ENCODE assay signal across 8 cellular contexts in the genomic region with DNA sequence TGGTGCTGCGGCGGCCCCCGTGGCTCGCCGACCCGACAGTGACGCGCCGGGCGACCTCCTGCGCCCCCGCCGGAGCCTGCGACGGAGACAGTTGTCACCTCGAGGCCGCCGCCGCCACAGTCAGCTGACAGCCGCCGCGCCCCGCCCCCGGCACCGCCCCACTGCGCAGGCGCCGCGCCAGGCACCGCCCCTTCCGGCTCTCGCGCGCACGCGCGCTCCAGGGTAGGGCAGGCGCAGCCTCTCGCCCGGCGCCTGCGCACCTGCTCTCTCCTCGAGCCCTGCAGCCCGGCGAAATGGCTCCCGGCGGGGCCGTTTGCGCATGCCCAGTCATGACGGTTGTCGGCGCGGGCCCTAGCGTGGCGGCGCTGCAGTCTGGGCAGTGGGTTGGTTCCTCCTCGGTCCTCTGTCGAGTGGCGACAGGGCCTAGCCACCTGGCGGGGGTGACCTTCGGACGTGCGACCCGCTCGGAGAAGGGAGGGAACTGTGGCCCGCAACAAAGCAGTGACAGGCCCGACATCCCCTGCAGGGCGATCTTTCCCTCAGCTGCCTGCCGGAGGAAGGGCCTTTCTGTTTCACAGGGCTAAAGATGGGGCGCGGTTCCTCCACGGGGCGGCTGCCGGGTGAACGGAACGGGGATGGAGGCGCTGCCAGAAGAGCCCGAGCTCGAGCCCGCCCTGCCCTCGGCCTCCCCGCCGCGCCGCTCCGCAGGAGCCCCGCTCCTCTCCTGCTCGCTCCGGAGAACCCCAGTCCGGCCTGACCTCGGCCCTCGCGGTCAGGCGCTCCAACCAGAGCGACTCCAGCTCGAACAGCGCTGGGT. TPM values are rescaled to one million over a fixed set of nuclear protein-coding genes. Genes with fewer than 3 reads are reported as not detected.
DNase-seq lines count a peak whose midpoint lies in the region; ATAC-seq and TF ChIP-seq lines count a peak whose summit lies in the region.

Gene TOLLIP, minus strand, starts transcription at position 135 of the 817 bp plus-strand sequence. Its CDS starts 134 bp downstream, at position 1.

- peak within 1 kb of the TSS; percentile 42 for H3K4me2 ChIP-seq in mesendoderm (ENCODE audit: low read length)

- no peak within 1 kb of the TSS for H2AK5ac ChIP-seq in mesendoderm (ENCODE audit: low read length)

- peak in 1 of 2 experiments; percentile 15 for TF ChIP-seq CTCF in Caco-2 (IDR thresholded peaks at IDR 0.05; ENCODE audit: insufficient read depth in 1 of 2, low read depth in 1 of 2, low read length in 1 of 2, severe bottlenecking in 1 of 2, unreplicated experiment in 1 of 2)

- ATAC-seq in GM21360 (IDR thresholded peaks at IDR 0.05; ENCODE audit: unreplicated experiment) = peak; percentile 82

- intact Hi-C loops in Caco-2 (cut with micrococcal nuclease; ENCODE audit: unreplicated experiment) = loop anchor here (2.0 to 5.0 kb wide), 2 partner anchors 47 to 79 kb away; partner anchors contain the start of gene BRSK2

- H3K9me3 Mint-ChIP-seq in Caco-2 (ENCODE audit: unreplicated experiment) = no peaks in the 10 kb centered on the region

- peak within 1 kb of the TSS; percentile 69 for H3K27ac Mint-ChIP-seq in Caco-2 (ENCODE audit: unreplicated experiment)

- no peaks in the 10 kb centered on the region for H3K27me3 Mint-ChIP-seq in Caco-2 (ENCODE audit: insufficient read depth, unreplicated experiment)

- H3K36me3 ChIP-seq in Caco-2 (ENCODE audit: control insufficient read depth, insufficient read depth, low read length) (no peaks in the 10 kb centered on the region; the same call in 1 of the 2 replicates), endocrine pancreas (ENCODE audit: control insufficient read depth, insufficient read depth, low read length) (no peaks in the 10 kb centered on the region), mesendoderm (ENCODE audit: control insufficient read depth, insufficient read depth, low read length) (no peaks in the 10 kb centered on the region)

- peaks cover 19% of the 10 kb centered on the region for H3K79me2 ChIP-seq in mesendoderm (ENCODE audit: control insufficient read depth, insufficient read depth, low read length)

- H3K4me3 ChIP-seq in Caco-2 (ENCODE audit: low read depth, low read length) (peak within 1 kb of the TSS; percentile 83), endocrine pancreas (ENCODE audit: control insufficient read depth, insufficient read depth, low read length) (peak within 1 kb of the TSS; percentile 34), mesendoderm (ENCODE audit: low read length) (peak within 1 kb of the TSS; percentile 31)

- CTCF ChIA-PET in Caco-2 (lab: Charles Lee) = interaction anchor here (1.0 kb wide), 1 partner anchor 237 kb away, joined by 5 read pairs; no protein-coding TSS in a partner anchor

- H4K8ac ChIP-seq in mesendoderm (ENCODE audit: low read depth, low read length) = peak within 1 kb of the TSS; percentile 98

- peaks cover under 1% of the 10 kb centered on the region for H3K36me3 Mint-ChIP-seq in Caco-2 (ENCODE audit: insufficient read depth, unreplicated experiment)

- no peak within 1 kb of the TSS for H2BK5ac ChIP-seq in mesendoderm (ENCODE audit: low read length)

- BruUV-seq in Caco-2 (replicated peaks; lab: Mats Ljungman, UMichigan) = TSS peak; percentile 83

- H3K79me1 ChIP-seq in mesendoderm (ENCODE audit: low read length) = peaks cover 13% of the 10 kb centered on the region

- no peak within 1 kb of the TSS for H3K4ac ChIP-seq in mesendoderm (ENCODE audit: low read depth, low read length)

- peaks cover 13% of the 10 kb centered on the region for H3K4me1 Mint-ChIP-seq in Caco-2 (ENCODE audit: low read depth, unreplicated experiment)

- H3K27me3 ChIP-seq in Caco-2 (replicated peaks; ENCODE audit: control insufficient read depth, insufficient read depth, low read length) (no peaks in the 10 kb centered on the region), endocrine pancreas (ENCODE audit: control insufficient read depth, insufficient read depth, low read length) (no peaks in the 10 kb centered on the region), mesendoderm (ENCODE audit: insufficient read depth, low read length, poor library complexity) (no peaks in the 10 kb centered on the region)

- WGBS in mesendoderm (ENCODE audit: extremely low coverage, insufficient coverage, low lambda C conversion rate) = no CpG with 5 or more reads among the region's 97 CpGs

- no peak within 1 kb of the TSS for H4K5ac ChIP-seq in mesendoderm (ENCODE audit: low read length)

- peak within 1 kb of the TSS; percentile 42 for H3K18ac ChIP-seq in mesendoderm (ENCODE audit: low read length)

- H3K9me3 ChIP-seq in Caco-2 = no peaks in the 10 kb centered on the region
- no peaks in the 10 kb centered on the region for H3K9me3 ChIP-seq in endocrine pancreas (ENCODE audit: control insufficient read depth, low read length)

- POLR2A ChIA-PET in Caco-2 (lab: Charles Lee) = interaction anchor here (0.7 to 1.1 kb wide), 4 partner anchors 42 to 128 kb away, joined by 3 to 5 read pairs (median 4); partner anchors contain the start of gene BRSK2

- peak within 1 kb of the TSS; percentile 77 for H3K27ac ChIP-seq in mesendoderm (ENCODE audit: low read depth, low read length)

- H3K4me3 Mint-ChIP-seq in Caco-2 (ENCODE audit: unreplicated experiment) = peak within 1 kb of the TSS; percentile 83

- H3K9ac ChIP-seq in endocrine pancreas (ENCODE audit: control insufficient read depth, insufficient read depth, low read length) (peak within 1 kb of the TSS; percentile 90), mesendoderm (ENCODE audit: low read length) (peak within 1 kb of the TSS; percentile 82)

- no peak within 1 kb of the TSS for H2BK120ac ChIP-seq in mesendoderm (ENCODE audit: low read depth, low read length)

- DNase-seq in Caco-2 = peak; percentile 95 to 98
- DNase-seq in HT1080 (ENCODE audit: low read depth) = peak; percentile 82
- peak; percentile 88 to 95 for DNase-seq in NOMO-1 (lab: John Stamatoyannopoulos, UW; ENCODE audit: unreplicated experiment in 2 of 2)
- DNase-seq in activated CD8-positive, alpha-beta memory T cell treated with anti-CD3 and anti-CD28 coated beads for 48 hours (ENCODE audit: low read depth in 2 of 3, low spot score in 2 of 3) = peak; percentile 95 to 98 (median 95)
- DNase-seq in mesendoderm = peak; percentile 95
- DNase-seq in stimulated activated CD8-positive, alpha-beta memory T cell treated with anti-CD3 and anti-CD28 coated beads, Interleukin-12 subunit alpha, Interleukin-12 subunit beta, amount 100 ng/mL, for 4 hours (ENCODE audit: low read depth) = peak; percentile 98

- peak within 1 kb of the TSS; percentile 93 for H3K56ac ChIP-seq in mesendoderm (ENCODE audit: low read length)

- H3K23ac ChIP-seq in mesendoderm (ENCODE audit: low read length) = peak within 1 kb of the TSS; percentile 17

- H3K4me1 ChIP-seq in Caco-2 (peaks cover 27% of the 10 kb centered on the region), endocrine pancreas (ENCODE audit: control insufficient read depth, insufficient read depth, low read length) (no peaks in the 10 kb centered on the region), mesendoderm (ENCODE audit: control insufficient read depth, low read depth, low read length) (no peaks in the 10 kb centered on the region)

- no peak within 1 kb of the TSS for H2BK15ac ChIP-seq in mesendoderm (replicated peaks; ENCODE audit: low read depth)

RNA-seq across cellular contexts. Expression of gene TOLLIP, which starts in this region (rescaled TPM):
- total RNA-seq in Caco-2 (2022) = 64.6 and 78.3 TPM in 2 replicates
- total RNA-seq in HT1080 (2014; rRNA removed; shearing (Covaris generic)) = 19.2 and 22.7 TPM in 2 replicates
- polyA plus RNA-seq in HT1080 (2015; cell fraction: cytosol; rRNA removed) = 32.8 and 33.0 TPM in 2 replicates
- polyA plus RNA-seq in HT1080 (2015; cell fraction: nucleus; rRNA removed) = 20.5 and 25.8 TPM in 2 replicates
- polyA plus RNA-seq in mesendoderm (2013, experiment 1 of 2) = 11.2 TPM
- polyA plus RNA-seq in mesendoderm (2013, experiment 2 of 2) = 10.9 TPM

Comparison
In these comparisons a context has a peak if more than half of its experiments do, and no peak if none do; other contexts are left out.
1. Peak in every context shown above with its lines: DNase-seq, ATAC-seq, H3K4me3 ChIP-seq and H3K27ac ChIP-seq.
2. H3K4me3 ChIP-seq: peak in every context shown above with its lines; median percentile 83 in Caco-2; 34 in endocrine pancreas; 31 in mesendoderm.